ENCODE assay signal across 1 cellular context in genomic region chr5:68830499-68830898, GRCh38.
TF ChIP-seq lines count a peak whose summit lies in the region.

No MANE protein-coding gene starts in this region.

TF ChIP-seq in HepG2, 621 proteins besides CTCF, POLR2A, EP300 and RAD21 (continued from another document):
- TF ChIP-seq ZNF800 (CRISPR knock-in tag; IDR thresholded peaks at IDR 0.05) (no peak), ZNF549 (CRISPR knock-in tag; IDR thresholded peaks at IDR 0.05) (no peak), PRMT3 (CRISPR knock-in tag; IDR thresholded peaks at IDR 0.05; ENCODE audit: borderline replicate concordance, low read depth) (no peak), ZBTB2 (CRISPR knock-in tag; IDR thresholded peaks at IDR 0.05; ENCODE audit: low read depth) (no peak), CREBL2 (CRISPR knock-in tag; IDR thresholded peaks at IDR 0.05; ENCODE audit: borderline replicate concordance) (no peak), HOXA5 (CRISPR knock-in tag; IDR thresholded peaks at IDR 0.05) (no peak), ZNF597 (CRISPR knock-in tag; IDR thresholded peaks at IDR 0.05) (no peak), ZNF354B (CRISPR knock-in tag; IDR thresholded peaks at IDR 0.05) (no peak), ZNF850 (CRISPR knock-in tag; conservative IDR thresholded peaks at IDR 0.05) (no peak), ZNF839 (CRISPR knock-in tag; IDR thresholded peaks at IDR 0.05; ENCODE audit: borderline replicate concordance) (no peak)
TF ChIP-seq in HepG2: peak in this region for 0.
